In the genomic region with DNA sequence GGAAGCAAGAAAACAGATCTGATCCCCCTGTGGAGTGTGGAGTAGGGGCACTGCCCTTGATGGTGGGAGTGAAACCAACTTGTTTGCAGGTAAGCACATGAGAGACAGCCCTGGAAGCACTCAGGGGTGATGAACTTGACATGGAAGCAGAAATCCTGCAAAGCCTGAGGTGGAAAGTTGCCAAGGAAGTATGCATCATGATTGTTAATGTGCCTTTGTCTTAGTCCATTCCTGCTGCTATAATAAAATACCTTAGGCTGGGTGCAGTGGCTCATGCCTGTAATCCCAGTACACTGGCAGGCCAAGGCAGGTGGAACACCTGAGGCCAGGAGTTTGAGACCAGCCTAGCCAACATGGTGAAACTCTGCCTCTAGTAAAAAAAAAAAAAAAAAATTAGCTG, we compare ENCODE assay signal across 1 cellular context.
TF ChIP-seq lines count a peak whose summit lies in the region.

No MANE protein-coding gene starts in this region.

TF ChIP-seq in HepG2, 621 proteins besides CTCF, POLR2A, EP300 and RAD21:
- TF ChIP-seq ZNF12 (CRISPR knock-in tag; IDR thresholded peaks at IDR 0.05) = peak; percentile 81
- TF ChIP-seq, protein P1, sequence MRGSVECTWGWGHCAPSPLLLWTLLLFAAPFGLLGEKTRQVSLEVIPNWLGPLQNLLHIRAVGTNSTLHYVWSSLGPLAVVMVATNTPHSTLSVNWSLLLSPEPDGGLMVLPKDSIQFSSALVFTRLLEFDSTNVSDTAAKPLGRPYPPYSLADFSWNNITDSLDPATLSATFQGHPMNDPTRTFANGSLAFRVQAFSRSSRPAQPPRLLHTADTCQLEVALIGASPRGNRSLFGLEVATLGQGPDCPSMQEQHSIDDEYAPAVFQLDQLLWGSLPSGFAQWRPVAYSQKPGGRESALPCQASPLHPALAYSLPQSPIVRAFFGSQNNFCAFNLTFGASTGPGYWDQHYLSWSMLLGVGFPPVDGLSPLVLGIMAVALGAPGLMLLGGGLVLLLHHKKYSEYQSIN (CRISPR knock-in tag; IDR thresholded peaks at IDR 0.05; ENCODE audit: borderline replicate concordance) = no peak
